Comparison of ENCODE assay signal across 1 cellular context in genomic region chr1:101200513-101200912, GRCh38.
TF ChIP-seq lines count a peak whose summit lies in the region.

No MANE protein-coding gene starts in this region.

TF ChIP-seq in SK-N-SH, 30 proteins besides CTCF, POLR2A, EP300 and RAD21 (continued from another document):
- TF ChIP-seq FOSL2 (IDR thresholded peaks at IDR 0.05; ENCODE audit: borderline replicate concordance, low read depth) (peak; percentile 29; the same call in 1 of the 2 replicates), FOXJ3 (CRISPR knock-in tag; IDR thresholded peaks at IDR 0.05) (no peak), USF1 (IDR thresholded peaks at IDR 0.05; ENCODE audit: borderline replicate concordance, low read depth) (no peak), JUND (IDR thresholded peaks at IDR 0.05) (peak; percentile 21; the same call in 1 of the 2 replicates), MEF2A (IDR thresholded peaks at IDR 0.05; ENCODE audit: borderline replicate concordance, low read depth) (no peak)
- TF ChIP-seq, protein P1, sequence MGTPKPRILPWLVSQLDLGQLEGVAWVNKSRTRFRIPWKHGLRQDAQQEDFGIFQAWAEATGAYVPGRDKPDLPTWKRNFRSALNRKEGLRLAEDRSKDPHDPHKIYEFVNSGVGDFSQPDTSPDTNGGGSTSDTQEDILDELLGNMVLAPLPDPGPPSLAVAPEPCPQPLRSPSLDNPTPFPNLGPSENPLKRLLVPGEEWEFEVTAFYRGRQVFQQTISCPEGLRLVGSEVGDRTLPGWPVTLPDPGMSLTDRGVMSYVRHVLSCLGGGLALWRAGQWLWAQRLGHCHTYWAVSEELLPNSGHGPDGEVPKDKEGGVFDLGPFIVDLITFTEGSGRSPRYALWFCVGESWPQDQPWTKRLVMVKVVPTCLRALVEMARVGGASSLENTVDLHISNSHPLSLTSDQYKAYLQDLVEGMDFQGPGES (IDR thresholded peaks at IDR 0.05; ENCODE audit: low read depth, low read length): no peak
